ENCODE assay signal across 12 cellular contexts in genomic region chr7:128915271-128915819, GRCh38. TPM values are rescaled to one million over a fixed set of nuclear protein-coding genes. Genes with fewer than 3 reads are reported as not detected.
DNase-seq lines count a peak whose midpoint lies in the region; ATAC-seq and TF ChIP-seq lines count a peak whose summit lies in the region.
"Had no signal": no experiment of that assay in that cellular context is flagged by ENCODE, and none has a peak within 500 bp of the region (broad histone marks: within the 10 kb centered on the region; RNA-seq: fewer than 3 reads in every experiment).

No MANE protein-coding gene starts in this region.

- H3K56ac ChIP-seq in H9 (ENCODE audit: insufficient read length, low read depth, low read length) = no peak overlapping the region

- H4K5ac ChIP-seq in H9 (ENCODE audit: insufficient read length, low read depth, low read length) = no peak overlapping the region

- H2AFZ ChIP-seq in H9 (ENCODE audit: low read length) (no peak overlapping the region), parathyroid adenoma (peak overlapping the region; percentile 81)

- peak overlapping the region in 1 of 8 donors; percentile 64 for H3K27ac Mint-ChIP-seq in CD8-positive, alpha-beta memory T cell
- H3K27ac Mint-ChIP-seq in H9 = no peak overlapping the region

- H3K79me2 ChIP-seq in H9 (ENCODE audit: insufficient read depth, low read length) (no peaks in the 10 kb centered on the region), parathyroid adenoma (no peaks in the 10 kb centered on the region)

- no peak overlapping the region for H2BK120ac ChIP-seq in H9 (ENCODE audit: low read depth, low read length, poor library complexity, severe bottlenecking)

- H3K4me2 ChIP-seq in H9 (ENCODE audit: insufficient read depth, insufficient read length, low read length) (peak overlapping the region; percentile 68), parathyroid adenoma (ENCODE audit: low read length) (peak overlapping the region; percentile 80)

- WGBS in H9 (ENCODE audit: extremely low coverage, insufficient read length, low lambda C conversion rate) = no CpG with 5 or more reads among the region's 34 CpGs

- H2BK5ac ChIP-seq in H9 (ENCODE audit: insufficient read length, low read length) = no peak overlapping the region

- ATAC-seq in HG03469 (IDR thresholded peaks at IDR 0.05; ENCODE audit: unreplicated experiment) (no peak), mucosa of descending colon (no peak), GM21526 (IDR thresholded peaks at IDR 0.05; ENCODE audit: low FRiP score, unreplicated experiment) (no peak)
- ATAC-seq: upper lobe of right lung had no signal

- H3K9ac ChIP-seq in H9 (ENCODE audit: extremely low read depth, insufficient read length, low read length) = no peak overlapping the region
- H3K9ac ChIP-seq in endocrine pancreas (ENCODE audit: control insufficient read depth, insufficient read depth, low read length) = peak overlapping the region; percentile 41
- no peak overlapping the region for H3K9ac ChIP-seq in parathyroid adenoma

- H3T11ph ChIP-seq in H9 (ENCODE audit: low read length) = no peak overlapping the region

- intact Hi-C loops in mucosa of descending colon (cut with DNase I, micrococcal nuclease) = no loop called here

- peaks cover 24% of the 10 kb centered on the region for H3K27me3 ChIP-seq in CD8-positive, alpha-beta memory T cell (ENCODE audit: insufficient read depth, low read length, poor library complexity, severe bottlenecking)
- H3K27me3 ChIP-seq in H9 (ENCODE audit: insufficient read depth, low read length) (peaks cover 10% of the 10 kb centered on the region; the same call in 1 of the 2 replicates), endocrine pancreas (ENCODE audit: control insufficient read depth, insufficient read depth, low read length) (peaks cover 1% of the 10 kb centered on the region), parathyroid adenoma (ENCODE audit: control insufficient read depth, insufficient read depth, low read length) (peaks cover 3% of the 10 kb centered on the region)

- no peak overlapping the region for H2BK12ac ChIP-seq in H9 (ENCODE audit: insufficient read length, low read depth, low read length)

- no peak overlapping the region for H4K91ac ChIP-seq in H9 (ENCODE audit: insufficient read length, low read depth, low read length)

- no peaks in the 10 kb centered on the region for H3K9me3 Mint-ChIP-seq in CD8-positive, alpha-beta memory T cell
- H3K9me3 Mint-ChIP-seq in H9 = no peaks in the 10 kb centered on the region; a peak in 1 of 5 replicates

- H4K8ac ChIP-seq in H9 (replicated peaks; ENCODE audit: insufficient read length, low read depth, low read length) = no peak overlapping the region

- no peaks in the 10 kb centered on the region for H4K20me1 ChIP-seq in H9 (ENCODE audit: control insufficient read depth, insufficient read depth, insufficient read length)

- H3K4ac ChIP-seq in H9 (ENCODE audit: low read depth, low read length) = no peak overlapping the region

- H3K9me3 ChIP-seq in CD8-positive, alpha-beta memory T cell (ENCODE audit: low read length) = no peaks in the 10 kb centered on the region
- H3K9me3 ChIP-seq in H9 (ENCODE audit: control insufficient read depth, low read depth, low read length) (no peaks in the 10 kb centered on the region), endocrine pancreas (ENCODE audit: control insufficient read depth, low read length) (no peaks in the 10 kb centered on the region), parathyroid adenoma (ENCODE audit: control insufficient read depth, low read length) (no peaks in the 10 kb centered on the region), mucosa of descending colon (no peaks in the 10 kb centered on the region)
- H3K9me3 ChIP-seq: upper lobe of right lung had no signal

- H3K4me3 ChIP-seq in CD8-positive, alpha-beta memory T cell (ENCODE audit: low read length) = no peak overlapping the region
- H3K4me3 ChIP-seq in endocrine pancreas (ENCODE audit: control insufficient read depth, insufficient read depth, low read length) (no peak overlapping the region), parathyroid adenoma (ENCODE audit: low read depth, low read length) (peak overlapping the region; percentile 31), mucosa of descending colon (no peak overlapping the region)
- H3K4me3 ChIP-seq: upper lobe of right lung had no signal

- no peak overlapping the region for H3K27ac ChIP-seq in CD8-positive, alpha-beta memory T cell (ENCODE audit: low read depth, low read length)
- H3K27ac ChIP-seq in H9 (ENCODE audit: insufficient read length, low read depth, low read length) (no peak overlapping the region), parathyroid adenoma (no peak overlapping the region)
- H3K27ac ChIP-seq: upper lobe of right lung had no signal

- no peaks in the 10 kb centered on the region for H3K4me1 ChIP-seq in CD8-positive, alpha-beta memory T cell (ENCODE audit: insufficient read depth, low read length)
- H3K4me1 ChIP-seq in H9 (ENCODE audit: insufficient read depth, low read length) (peaks cover 5% of the 10 kb centered on the region; the same call in 1 of the 2 replicates), endocrine pancreas (ENCODE audit: control insufficient read depth, insufficient read depth, low read length) (no peaks in the 10 kb centered on the region), parathyroid adenoma (no peaks in the 10 kb centered on the region), mucosa of descending colon (ENCODE audit: low read depth) (peaks cover 9% of the 10 kb centered on the region)

- DNase-seq in CD8-positive, alpha-beta memory T cell = peak in 1 of 5 donors; percentile 30
- peak; percentile 30 for DNase-seq in H9
- DNase-seq in mucosa of descending colon = no peak
- DNase-seq in HPDE6-E6E7 (ENCODE audit: extremely low spot score) = no peak
- DNase-seq: effector CD4-positive, alpha-beta T cell; NCI-H1436 had no signal

- no peaks in the 10 kb centered on the region for H3K79me1 ChIP-seq in H9 (ENCODE audit: insufficient read depth, low read depth, low read length, poor library complexity, severe bottlenecking)

- H3K14ac ChIP-seq in H9 (ENCODE audit: insufficient read depth, low read length) = no peak overlapping the region

- no peak overlapping the region for H3K23ac ChIP-seq in H9 (ENCODE audit: insufficient read length, low read depth, low read length)

- H3K27me3 Mint-ChIP-seq in CD8-positive, alpha-beta memory T cell = peaks cover 36 to 55% of the 10 kb centered on the region in 2 donors
- peaks cover 21% of the 10 kb centered on the region for H3K27me3 Mint-ChIP-seq in H9 (ENCODE audit: low read depth)

- peaks cover 7 to 19% (median 13%) of the 10 kb centered on the region in 3 donors for H3K4me1 Mint-ChIP-seq in CD8-positive, alpha-beta memory T cell
- peaks cover 24 to 42% of the 10 kb centered on the region in 2 experiments for H3K4me1 Mint-ChIP-seq in H9

- no peak for TF ChIP-seq CTCF in H9 (conservative IDR thresholded peaks at IDR 0.05)
- TF ChIP-seq CTCF in parathyroid adenoma (IDR thresholded peaks at IDR 0.05) = no peak
- no peak for TF ChIP-seq CTCF in mucosa of descending colon (IDR thresholded peaks at IDR 0.05)

- POLR2A ChIA-PET in CD8-positive, alpha-beta memory T cell (lab: Charles Lee) = no interaction called here

- peak overlapping the region in 6 of 7 donors; percentile 55 to 82 (median 65) for H3K4me3 Mint-ChIP-seq in CD8-positive, alpha-beta memory T cell
- H3K4me3 Mint-ChIP-seq in H9 = peak overlapping the region in 1 of 2 experiments; percentile 73; a peak in 3 of 5 replicates

- peaks cover 14% of the 10 kb centered on the region for H3K23me2 ChIP-seq in H9 (ENCODE audit: insufficient read length, low read depth, low read length, poor library complexity, severe bottlenecking)

- H3K36me3 ChIP-seq in CD8-positive, alpha-beta memory T cell (ENCODE audit: insufficient read depth, low read length) = no peaks in the 10 kb centered on the region
- H3K36me3 ChIP-seq in endocrine pancreas (ENCODE audit: control insufficient read depth, insufficient read depth, low read length) = no peaks in the 10 kb centered on the region
- H3K36me3 ChIP-seq in parathyroid adenoma (ENCODE audit: control insufficient read depth, insufficient read depth, low read length) = no peaks in the 10 kb centered on the region
- H3K36me3 ChIP-seq in mucosa of descending colon (ENCODE audit: low read depth) = no peaks in the 10 kb centered on the region
- H3K36me3 ChIP-seq: upper lobe of right lung had no signal

- no peak overlapping the region for H3K18ac ChIP-seq in H9 (ENCODE audit: insufficient read length, low read depth, low read length)

- no peaks in the 10 kb centered on the region for H3K36me3 Mint-ChIP-seq in CD8-positive, alpha-beta memory T cell
- H3K36me3 Mint-ChIP-seq in H9 (ENCODE audit: insufficient read depth in 1 of 3, low read depth in 3 of 3) = no peaks in the 10 kb centered on the region

- no peak overlapping the region for H2BK20ac ChIP-seq in H9 (ENCODE audit: low read depth, low read length, poor library complexity, severe bottlenecking)

- no peak overlapping the region for H2AK5ac ChIP-seq in H9 (ENCODE audit: insufficient read length, low read length)

- CTCF ChIA-PET in CD8-positive, alpha-beta memory T cell (lab: Charles Lee) = no interaction called here

- H2BK15ac ChIP-seq in H9 (ENCODE audit: low read depth, low read length) = no peak overlapping the region

RNA-seq across cellular contexts. Expression of gene KCP, which starts 4.8 kb away (rescaled TPM):
- 1 to 10 TPM in 1 of 2 experiments, under 1 TPM in 1; 0.84 to 1.1 TPM for total RNA-seq in CD8-positive, alpha-beta memory T cell
- polyA plus RNA-seq in CD8-positive, alpha-beta memory T cell = not detected
- total RNA-seq in H9 (2021) (4.8 and 5.3 TPM in 2 replicates), mucosa of descending colon (1 to 10 TPM in 2 of 3 donors, under 1 TPM in 1; 0.47 to 1.7 (median 1.4) TPM)
- total RNA-seq: RPMI7951 had no signal

RNA-seq across cellular contexts. Expression of gene IRF5, which starts 22.4 kb away (rescaled TPM):
- 1 to 10 TPM; 7.1 to 7.8 TPM for total RNA-seq in CD8-positive, alpha-beta memory T cell
- polyA plus RNA-seq in CD8-positive, alpha-beta memory T cell = 15.2 TPM
- total RNA-seq in H9 (2021) (0.70 and 0.74 TPM in 2 replicates), mucosa of descending colon (10 to 100 TPM in 1 of 3 donors, 1 to 10 TPM in 2; 6.9 to 10.1 (median 9.0) TPM)
- total RNA-seq: RPMI7951 had no signal

RNA-seq across cellular contexts. Expression of gene ATP6V1F, which starts 52.7 kb away (rescaled TPM):
- total RNA-seq in CD8-positive, alpha-beta memory T cell = 100 to 1,000 TPM; 145 to 147 TPM
- 295 TPM for polyA plus RNA-seq in CD8-positive, alpha-beta memory T cell
- 115 and 117 TPM in 2 replicates for total RNA-seq in H9 (2021)
- total RNA-seq in mucosa of descending colon = 10 to 100 TPM; 55.6 to 85.5 (median 82.4) TPM
